Comparison of ENCODE assay signal across 8 cellular contexts in the genomic region with DNA sequence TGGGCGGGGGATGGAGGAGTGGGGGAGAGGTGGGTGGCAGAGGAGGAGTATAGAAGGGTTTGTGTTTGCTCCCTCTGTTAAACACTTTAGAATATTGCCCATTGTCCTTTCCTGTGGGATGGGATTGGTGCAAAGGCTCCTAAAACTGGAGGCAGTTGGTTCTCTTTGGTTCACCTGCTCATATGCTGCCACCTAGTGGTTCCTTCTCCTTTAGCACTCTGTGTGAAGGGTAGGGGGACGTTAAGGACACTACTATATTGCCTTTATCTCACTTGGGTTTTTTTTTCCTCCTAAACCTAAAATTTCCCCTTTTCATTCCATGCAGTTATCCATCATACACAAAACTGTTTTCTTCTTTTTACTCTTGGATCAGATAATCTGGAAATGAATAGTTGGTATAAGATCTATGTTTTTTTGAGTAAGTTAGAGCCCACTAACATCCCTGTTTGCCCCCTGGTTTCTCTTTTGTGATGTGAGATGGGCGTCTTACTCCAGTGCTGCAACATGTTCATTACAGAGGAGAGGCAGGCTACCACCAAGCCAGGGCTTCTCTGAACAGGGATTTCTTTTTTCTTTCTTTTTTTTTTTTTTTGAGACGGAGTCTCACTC. TPM values are rescaled to one million over a fixed set of nuclear protein-coding genes. Genes with fewer than 3 reads are reported as not detected.
DNase-seq lines count a peak whose midpoint lies in the region; ATAC-seq and TF ChIP-seq lines count a peak whose summit lies in the region.

No MANE protein-coding gene starts in this region.

- no peak overlapping the region for H3K4ac ChIP-seq in mesendoderm (ENCODE audit: low read depth, low read length)

- peaks cover 11% of the 10 kb centered on the region for H3K4me1 Mint-ChIP-seq in endodermal cell

- TF ChIP-seq CTCF in endodermal cell (conservative IDR thresholded peaks at IDR 0.05), result peak; percentile 95
- TF ChIP-seq CTCF in testis (IDR thresholded peaks at IDR 0.05), result peak; percentile 62 to 79 (median 78)

- peak overlapping the region; percentile 15 for H3K27ac Mint-ChIP-seq in endodermal cell

- WGBS in endodermal cell (ENCODE audit: insufficient coverage in 1 of 2, insufficient read length in 1 of 2), 2 experiments, result 62 to 100% methylated on average over 1 to 3 of the region's 4 CpGs
- WGBS in mesendoderm (ENCODE audit: extremely low coverage, insufficient coverage, low lambda C conversion rate), result no CpG with 5 or more reads among the region's 4 CpGs
- 45 to 50% methylated on average over 4 of the region's 4 CpGs for WGBS in testis, 2 donors

- H2BK5ac ChIP-seq in mesendoderm (ENCODE audit: low read length), result no peak overlapping the region

- ATAC-seq in HG02884 (IDR thresholded peaks at IDR 0.05; ENCODE audit: unreplicated experiment), result no peak

- TF ChIP-seq POLR2A in testis (IDR thresholded peaks at IDR 0.05), result no peak

- no peak overlapping the region for H3K18ac ChIP-seq in mesendoderm (ENCODE audit: low read length)

- H3K4me2 ChIP-seq in mesendoderm (ENCODE audit: low read length), result no peak overlapping the region

- no peaks in the 10 kb centered on the region for H3K79me1 ChIP-seq in mesendoderm (ENCODE audit: low read length)

- H3K4me1 ChIP-seq in endodermal cell (ENCODE audit: control insufficient read depth, insufficient read depth, low read length) (no peaks in the 10 kb centered on the region), mesendoderm (ENCODE audit: control insufficient read depth, low read depth, low read length) (no peaks in the 10 kb centered on the region), testis (no peaks in the 10 kb centered on the region)

- H3K9me3 ChIP-seq in endodermal cell (ENCODE audit: control insufficient read depth, low read length), result no peaks in the 10 kb centered on the region
- H3K9me3 ChIP-seq in testis, result no peaks in the 10 kb centered on the region

- no peak overlapping the region for H3K27ac ChIP-seq in endodermal cell (ENCODE audit: low read depth, low read length)
- no peak overlapping the region for H3K27ac ChIP-seq in mesendoderm (ENCODE audit: low read depth, low read length)
- H3K27ac ChIP-seq in testis, result no peak overlapping the region

- no peak overlapping the region for H3K23ac ChIP-seq in mesendoderm (ENCODE audit: low read length)

- H2BK15ac ChIP-seq in mesendoderm (replicated peaks; ENCODE audit: low read depth), result no peak overlapping the region

- H3K36me3 Mint-ChIP-seq in endodermal cell (ENCODE audit: low read depth), result no peaks in the 10 kb centered on the region

- no peaks in the 10 kb centered on the region for H3K27me3 ChIP-seq in H7 (ENCODE audit: control insufficient read depth, insufficient read depth, low read length)
- no peaks in the 10 kb centered on the region for H3K27me3 ChIP-seq in endodermal cell (ENCODE audit: control insufficient read depth, insufficient read depth, low read length, poor library complexity, severe bottlenecking)
- no peaks in the 10 kb centered on the region for H3K27me3 ChIP-seq in mesendoderm (ENCODE audit: insufficient read depth, low read length, poor library complexity)
- no peaks in the 10 kb centered on the region for H3K27me3 ChIP-seq in testis

- DNase-seq in Ammon's horn (ENCODE audit: low spot score), result peak; percentile 86
- peak; percentile 84 for DNase-seq in H7
- peak; percentile 73 for DNase-seq in NCI-H345 (lab: John Stamatoyannopoulos, UW)
- DNase-seq in activated CD4-positive, alpha-beta T cell treated with anti-CD3 and anti-CD28 coated beads, Interleukin-2, amount 50 U/mL, for 1 hour, result peak; percentile 34
- peak; percentile 93 for DNase-seq in endodermal cell
- peak; percentile 90 for DNase-seq in mesendoderm
- DNase-seq in testis, result peak; percentile 73

- H3K27me3 Mint-ChIP-seq in endodermal cell (ENCODE audit: insufficient read depth), result peaks cover 3% of the 10 kb centered on the region

- no peak overlapping the region for H4K8ac ChIP-seq in mesendoderm (ENCODE audit: low read depth, low read length)

- H3K36me3 ChIP-seq in H7 (replicated peaks; ENCODE audit: control insufficient read depth, insufficient read depth, low read length) (no peaks in the 10 kb centered on the region), endodermal cell (ENCODE audit: control insufficient read depth, insufficient read depth, low read length) (peaks cover 5% of the 10 kb centered on the region), mesendoderm (ENCODE audit: control insufficient read depth, insufficient read depth, low read length) (no peaks in the 10 kb centered on the region), testis (ENCODE audit: low read depth, missing control alignments) (no peaks in the 10 kb centered on the region)

- H3K79me2 ChIP-seq in mesendoderm (ENCODE audit: control insufficient read depth, insufficient read depth, low read length), result no peaks in the 10 kb centered on the region

- H3K4me3 ChIP-seq in H7 (ENCODE audit: insufficient read depth, low read depth, low read length) (no peak overlapping the region), endodermal cell (ENCODE audit: low read length) (no peak overlapping the region), mesendoderm (ENCODE audit: low read length) (no peak overlapping the region), testis (no peak overlapping the region)

- H2BK120ac ChIP-seq in mesendoderm (ENCODE audit: low read depth, low read length), result no peak overlapping the region

- no peak overlapping the region for H3K56ac ChIP-seq in mesendoderm (ENCODE audit: low read length)

- H3K9me3 Mint-ChIP-seq in endodermal cell, result no peaks in the 10 kb centered on the region

- H3K4me3 Mint-ChIP-seq in endodermal cell, result no peak overlapping the region

- no peak overlapping the region for H4K5ac ChIP-seq in mesendoderm (ENCODE audit: low read length)

- intact Hi-C loops in testis (cut with DNase I; ENCODE audit: low total_unique reads), result loop anchor here (10.0 kb wide), 1 partner anchor 47 kb away; no protein-coding TSS in a partner anchor

- H3K9ac ChIP-seq in endodermal cell (ENCODE audit: extremely low read depth, low read length, poor library complexity, severe bottlenecking), result no peak overlapping the region
- no peak overlapping the region for H3K9ac ChIP-seq in mesendoderm (ENCODE audit: low read length)

- no peak overlapping the region for H2AK5ac ChIP-seq in mesendoderm (ENCODE audit: low read length)

RNA-seq across cellular contexts. Expression of a gene that starts 23.8 kb away (rescaled TPM):
- total RNA-seq in H7 (2014; rRNA removed; shearing (Covaris generic)), result 16.0 and 17.4 TPM in 2 replicates
- total RNA-seq in endodermal cell (10 to 100 TPM; 19.7 to 20.5 TPM), testis (10 to 100 TPM; 20.3 to 23.1 TPM)
- polyA plus RNA-seq in endodermal cell (2013, experiment 1 of 2), result 16.2 TPM
- polyA plus RNA-seq in endodermal cell (2013, experiment 2 of 2), result 13.6 TPM
- polyA plus RNA-seq in mesendoderm (2013, experiment 1 of 2), result 10.0 TPM
- polyA plus RNA-seq in mesendoderm (2013, experiment 2 of 2), result 10.2 TPM
- 23.1 TPM for polyA plus RNA-seq in testis (ENCODE audit: insufficient read depth, low read depth, low replicate concordance)

RNA-seq across cellular contexts. Expression of a gene that starts 30.0 kb away (rescaled TPM):
- total RNA-seq in H7 (2014; rRNA removed; shearing (Covaris generic)), result 126 and 153 TPM in 2 replicates
- total RNA-seq in endodermal cell (100 to 1,000 TPM; 173 to 230 TPM), testis (10 to 100 TPM; 59.9 to 70.1 TPM)
- 245 TPM for polyA plus RNA-seq in endodermal cell (2013, experiment 1 of 2)
- polyA plus RNA-seq in endodermal cell (2013, experiment 2 of 2), result 229 TPM
- polyA plus RNA-seq in mesendoderm (2013, experiment 1 of 2), result 127 TPM
- polyA plus RNA-seq in mesendoderm (2013, experiment 2 of 2), result 125 TPM
- 123 TPM for polyA plus RNA-seq in testis (ENCODE audit: insufficient read depth, low read depth, low replicate concordance)

Comparison
In these comparisons a context has a peak if more than half of its experiments do, and no peak if none do; other contexts are left out.
1. DNase-seq: peak in every context shown above with its lines; median percentile 93 in endodermal cell; 90 in mesendoderm; 86 in Ammon's horn; 84 in H7; 73 in NCI-H345; 73 in testis; 34 in activated CD4-positive, alpha-beta T cell treated with anti-CD3 and anti-CD28 coated beads, Interleukin-2, amount 50 U/mL, for 1 hour.